ENCODE assay signal across 8 cellular contexts in genomic region chr15:88894819-88895767, GRCh38. TPM values are rescaled to one million over a fixed set of nuclear protein-coding genes. Genes with fewer than 3 reads are reported as not detected.
A peak's percentile ranks its signal among the peaks of the same experiment; 100 is the strongest.
DNase-seq lines count a peak whose midpoint lies in the region; ATAC-seq, FAIRE-seq and TF ChIP-seq lines count a peak whose summit lies in the region.

HAPLN3 (minus strand) TSS chr15:88895544; CDS start chr15:88887298, 8,246 bp downstream.

- H3K4me2 ChIP-seq in astrocyte (ENCODE audit: low read length), result peak within 1 kb of the TSS; percentile 95

- H3K79me2 ChIP-seq in astrocyte (ENCODE audit: insufficient read depth, low read length), result no peaks in the 10 kb centered on the region

- peak within 1 kb of the TSS; percentile 73 for H3K27ac Mint-ChIP-seq in T-helper 1 cell treated with Interleukin-12 subunit alpha and Interleukin-12 subunit beta and Interleukin-4 antibody, amounts not matched to agents 30 μg/mL and 1 μg/mL, for 36 hours
- H3K27ac Mint-ChIP-seq in astrocyte (ENCODE audit: unreplicated experiment), result no peak within 1 kb of the TSS

- no peaks in the 10 kb centered on the region for H3K27me3 Mint-ChIP-seq in T-helper 1 cell treated with Interleukin-12 subunit alpha and Interleukin-12 subunit beta and Interleukin-4 antibody, amounts not matched to agents 30 μg/mL and 1 μg/mL, for 36 hours (ENCODE audit: low read depth)
- peaks cover 14% of the 10 kb centered on the region for H3K27me3 Mint-ChIP-seq in astrocyte (ENCODE audit: low read depth, unreplicated experiment)

- H3K4me3 ChIP-seq in astrocyte (ENCODE audit: insufficient read depth, low read depth, low read length), result peak within 1 kb of the TSS; percentile 61

- CTCF ChIA-PET in HEK293T (lab: Yijun Ruan, JAX), result interaction anchor here (0.5 to 2.1 kb wide), 3 partner anchors 10 to 21 kb away, joined by 3 to 10 read pairs (median 6); no protein-coding TSS in a partner anchor

- peak within 1 kb of the TSS; percentile 80 for H3K9ac ChIP-seq in astrocyte (ENCODE audit: low read length)

- H3K27ac ChIP-seq in astrocyte (ENCODE audit: low read depth, low read length), result no peak within 1 kb of the TSS

- H2AFZ ChIP-seq in astrocyte (ENCODE audit: low read depth, low read length), result peak within 1 kb of the TSS; percentile 64

- FAIRE-seq in astrocyte (lab: Jason Lieb, UNC), result no peak

- POLR2A ChIA-PET in HEK293T (lab: Yijun Ruan, JAX), result interaction anchor here (1.9 kb wide), 1 partner anchor 17 kb away, joined by 9 read pairs; no protein-coding TSS in a partner anchor

- H3K27me3 ChIP-seq in astrocyte (ENCODE audit: insufficient read depth, low read length), result no peaks in the 10 kb centered on the region

- H3K4me1 Mint-ChIP-seq in T-helper 1 cell treated with Interleukin-12 subunit alpha and Interleukin-12 subunit beta and Interleukin-4 antibody, amounts not matched to agents 30 μg/mL and 1 μg/mL, for 36 hours (ENCODE audit: low read depth), result peaks cover 36% of the 10 kb centered on the region
- H3K4me1 Mint-ChIP-seq in astrocyte (ENCODE audit: low read depth, unreplicated experiment), result peaks cover 17% of the 10 kb centered on the region

- no peaks in the 10 kb centered on the region for H3K9me3 Mint-ChIP-seq in T-helper 1 cell treated with Interleukin-12 subunit alpha and Interleukin-12 subunit beta and Interleukin-4 antibody, amounts not matched to agents 30 μg/mL and 1 μg/mL, for 36 hours
- no peaks in the 10 kb centered on the region for H3K9me3 Mint-ChIP-seq in astrocyte (ENCODE audit: unreplicated experiment)

- H3K36me3 Mint-ChIP-seq in T-helper 1 cell treated with Interleukin-12 subunit alpha and Interleukin-12 subunit beta and Interleukin-4 antibody, amounts not matched to agents 30 μg/mL and 1 μg/mL, for 36 hours (ENCODE audit: low read depth), result no peaks in the 10 kb centered on the region
- H3K36me3 Mint-ChIP-seq in astrocyte (ENCODE audit: low read depth, unreplicated experiment), result peaks cover 7% of the 10 kb centered on the region

- H3K4me1 ChIP-seq in astrocyte (ENCODE audit: insufficient read depth, low read length), result peaks cover 32% of the 10 kb centered on the region

- no peak for ATAC-seq in GM19455 (IDR thresholded peaks at IDR 0.05; ENCODE audit: unreplicated experiment)

- H4K20me1 ChIP-seq in astrocyte (ENCODE audit: insufficient read depth, low read length), result peaks cover 26% of the 10 kb centered on the region

- H3K36me3 ChIP-seq in astrocyte (ENCODE audit: insufficient read depth, low read length), result peaks cover 3% of the 10 kb centered on the region

- TF ChIP-seq CTCF in astrocyte (IDR thresholded peaks at IDR 0.05; ENCODE audit: insufficient read depth, low read depth, low read length), result no peak

- DNase-seq in COLO829 (ENCODE audit: low spot score) (peak; percentile 76), HEK293T (ENCODE audit: extremely low spot score) (peak; percentile 67), astrocyte (ENCODE audit: low read depth) (no peak), islet precursor cell (peak; percentile 68), NCI-H1092 (lab: John Stamatoyannopoulos, UW) (no peak)
- DNase-seq in stimulated activated CD4-positive, alpha-beta T cell treated with anti-CD3 and anti-CD28 coated beads, Interleukin-2, amount 100 ng/mL, for 4 hours (ENCODE audit: low read depth), result peak; percentile 58

- H3K4me3 Mint-ChIP-seq in T-helper 1 cell treated with Interleukin-12 subunit alpha and Interleukin-12 subunit beta and Interleukin-4 antibody, amounts not matched to agents 30 μg/mL and 1 μg/mL, for 36 hours, result peak within 1 kb of the TSS; percentile 90
- peak within 1 kb of the TSS; percentile 40 for H3K4me3 Mint-ChIP-seq in astrocyte (ENCODE audit: unreplicated experiment)

- no peaks in the 10 kb centered on the region for H3K9me3 ChIP-seq in astrocyte (ENCODE audit: insufficient read depth, low read depth, low read length)

TF ChIP-seq in HEK293T, 16 proteins besides CTCF, POLR2A, EP300 and RAD21:
- no peak for TF ChIP-seq FOXK2 (IDR thresholded peaks at IDR 0.05)
- peak; percentile 75 for TF ChIP-seq L3MBTL2 (conservative IDR thresholded peaks at IDR 0.05)

RNA-seq across cellular contexts. Expression of gene HAPLN3, which starts in this region (rescaled TPM):
- 6.8 and 8.2 TPM in 2 replicates for total RNA-seq in astrocyte

Comparison
In these comparisons a context has a peak if more than half of its experiments do, and no peak if none do; other contexts are left out.
1. DNase-seq: peak in COLO829 (single experiment), HEK293T (single experiment), islet precursor cell (single experiment) and stimulated activated CD4-positive, alpha-beta T cell treated with anti-CD3 and anti-CD28 coated beads, Interleukin-2, amount 100 ng/mL, for 4 hours (single experiment); none in astrocyte (single experiment) and NCI-H1092 (single experiment).